ENCODE assay signal across 8 cellular contexts in the genomic region with DNA sequence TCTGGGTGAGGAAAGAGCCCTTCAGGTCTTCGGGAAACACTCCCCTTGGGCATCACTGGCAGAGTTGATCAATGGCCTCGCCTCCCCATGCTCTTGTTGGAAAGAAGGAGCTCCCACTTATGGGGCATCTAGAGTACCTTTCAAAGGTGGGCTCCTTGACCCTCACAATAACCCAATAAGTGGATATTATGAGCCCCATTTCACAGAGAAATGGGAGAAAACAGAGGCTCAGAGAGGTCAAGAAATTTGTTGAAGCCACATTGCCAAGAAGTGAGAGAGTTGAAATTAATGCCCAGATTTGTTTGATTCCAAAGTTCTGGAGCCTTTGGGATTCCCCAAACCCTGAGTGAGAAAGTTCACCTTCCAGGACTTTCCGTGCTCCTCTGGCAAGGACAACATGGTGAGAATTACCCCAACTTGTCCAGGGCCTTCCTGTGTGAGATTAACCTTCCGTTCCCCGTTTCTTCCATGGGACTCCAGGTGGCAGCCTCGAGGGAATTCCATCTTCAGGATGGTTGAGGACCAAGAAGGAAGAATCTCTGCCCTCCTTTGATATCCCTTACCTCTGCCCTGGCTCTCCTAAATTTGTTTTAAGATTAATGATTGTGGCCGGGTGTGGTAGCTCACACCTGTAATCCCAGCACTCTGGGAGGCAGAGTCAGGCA. TPM values are rescaled to one million over a fixed set of nuclear protein-coding genes. Genes with fewer than 3 reads are reported as not detected.
DNase-seq lines count a peak whose midpoint lies in the region; ATAC-seq and TF ChIP-seq lines count a peak whose summit lies in the region.
"Had no signal": no experiment of that assay in that cellular context is flagged by ENCODE, and none has a peak within 500 bp of the region (broad histone marks: within the 10 kb centered on the region; RNA-seq: fewer than 3 reads in every experiment).

No MANE protein-coding gene starts in this region.

- H3K36me3 ChIP-seq in HEK293 (ENCODE audit: control insufficient read depth in 2 of 2, insufficient read depth in 1 of 2, low read length in 2 of 2) (no peaks in the 10 kb centered on the region), iPS-15b (ENCODE audit: control insufficient read depth, insufficient read depth, low read length) (no peaks in the 10 kb centered on the region), smooth muscle cell (ENCODE audit: low read depth) (no peaks in the 10 kb centered on the region)

- no peaks in the 10 kb centered on the region for H3K9me3 Mint-ChIP-seq in activated B cell treated with CpG ODN at 0.5 μM for 24 hours
- H3K9me3 Mint-ChIP-seq: T-helper 1 cell treated with Interleukin-12 subunit alpha and Interleukin-12 subunit beta and Interleukin-4 antibody, amounts not matched to agents 30 μg/mL and 1 μg/mL, for 36 hours had no signal

- H3K79me2 ChIP-seq in smooth muscle cell (ENCODE audit: low read depth): no peaks in the 10 kb centered on the region

- 74% methylated on average over 7 of the region's 7 CpGs for WGBS in smooth muscle cell (ENCODE audit: low lambda C conversion rate)

- H3K4me1 Mint-ChIP-seq in activated B cell treated with CpG ODN at 0.5 μM for 24 hours: peaks cover 71% of the 10 kb centered on the region

- no peak for TF ChIP-seq CTCF in HEK293 (tag by site-specific recombination; IDR thresholded peaks at IDR 0.05)
- no peak for TF ChIP-seq CTCF in activated B cell treated with CpG ODN at 0.5 μM for 24 hours (IDR thresholded peaks at IDR 0.05)
- TF ChIP-seq CTCF in smooth muscle cell (IDR thresholded peaks at IDR 0.05; ENCODE audit: borderline replicate concordance, insufficient read depth, poor library complexity, severe bottlenecking): no peak

- H3K4me1 ChIP-seq in HEK293 (ENCODE audit: control insufficient read depth, insufficient read depth, low read length): peaks cover 14% of the 10 kb centered on the region
- H3K4me1 ChIP-seq in iPS-15b (ENCODE audit: control insufficient read depth, insufficient read depth, low read length): peaks cover 11% of the 10 kb centered on the region
- H3K4me1 ChIP-seq in smooth muscle cell (ENCODE audit: low read depth): peaks cover 29% of the 10 kb centered on the region

- H3K27me3 ChIP-seq in iPS-15b (ENCODE audit: control insufficient read depth, insufficient read depth, low read length) (peaks cover 10% of the 10 kb centered on the region), smooth muscle cell (ENCODE audit: low read depth) (no peaks in the 10 kb centered on the region)

- CTCF ChIA-PET in HEK293 (lab: Yijun Ruan, JAX) (interaction anchor here (0.6 to 2.0 kb wide), 10 partner anchors 14 to 496 kb away, joined by 3 to 8 read pairs (median 3); a partner anchor contains a TSS), activated B cell treated with CpG ODN at 0.5 μM for 24 hours (lab: Charles Lee) (interaction anchor here (0.6 to 2.3 kb wide), 4 partner anchors 30 to 335 kb away, joined by 4 to 7 read pairs (median 6); a partner anchor contains a TSS)

- no peak overlapping the region for H3K4me3 Mint-ChIP-seq in activated B cell treated with CpG ODN at 0.5 μM for 24 hours
- H3K4me3 Mint-ChIP-seq: T-helper 1 cell treated with Interleukin-12 subunit alpha and Interleukin-12 subunit beta and Interleukin-4 antibody, amounts not matched to agents 30 μg/mL and 1 μg/mL, for 36 hours had no signal

- no peak overlapping the region for H2AFZ ChIP-seq in smooth muscle cell (ENCODE audit: low read depth)

- H4K20me1 ChIP-seq in smooth muscle cell (ENCODE audit: low read depth): no peaks in the 10 kb centered on the region

- H3K27ac ChIP-seq in HEK293 (ENCODE audit: extremely low read depth, low read depth, low read length) (peak overlapping the region; percentile 79), smooth muscle cell (ENCODE audit: low read depth) (peak overlapping the region; percentile 28)

- H3K36me3 Mint-ChIP-seq in activated B cell treated with CpG ODN at 0.5 μM for 24 hours (ENCODE audit: low read depth): peaks cover 12% of the 10 kb centered on the region

- H3K4me3 ChIP-seq in HEK293 (ENCODE audit: low read depth, low read length) (no peak overlapping the region), iPS-15b (ENCODE audit: low read depth, low read length) (peak overlapping the region; percentile 38), smooth muscle cell (no peak overlapping the region)

- intact Hi-C loops in activated B cell treated with CpG ODN at 0.5 μM for 24 hours (cut with micrococcal nuclease): no loop called here

- peaks cover 30% of the 10 kb centered on the region for H3F3A ChIP-seq in smooth muscle cell (ENCODE audit: low read depth)

- H3K27me3 Mint-ChIP-seq in activated B cell treated with CpG ODN at 0.5 μM for 24 hours: no peaks in the 10 kb centered on the region

- DNase-seq in activated B cell treated with CpG ODN at 0.5 μM for 24 hours (no peak), smooth muscle cell (lab: John Stamatoyannopoulos, UW; ENCODE audit: unreplicated experiment) (no peak), GM03348 (ENCODE audit: low spot score) (no peak)

- no peak for ATAC-seq in activated B cell treated with CpG ODN at 0.5 μM for 24 hours (ENCODE audit: low read depth)
- ATAC-seq in HG02973 (IDR thresholded peaks at IDR 0.05; ENCODE audit: unreplicated experiment): no peak
- no peak for ATAC-seq in GM21717 (IDR thresholded peaks at IDR 0.05; ENCODE audit: unreplicated experiment)

- H3K9me3 ChIP-seq in HEK293 (ENCODE audit: control insufficient read depth, insufficient read depth, low read depth, low read length): no peaks in the 10 kb centered on the region
- H3K9me3 ChIP-seq in iPS-15b (ENCODE audit: control insufficient read depth, insufficient read depth, low read length): no peaks in the 10 kb centered on the region
- no peaks in the 10 kb centered on the region for H3K9me3 ChIP-seq in smooth muscle cell (replicated peaks; ENCODE audit: low read depth)

- peak overlapping the region; percentile 88 for H3K27ac Mint-ChIP-seq in activated B cell treated with CpG ODN at 0.5 μM for 24 hours
- H3K27ac Mint-ChIP-seq: T-helper 1 cell treated with Interleukin-12 subunit alpha and Interleukin-12 subunit beta and Interleukin-4 antibody, amounts not matched to agents 30 μg/mL and 1 μg/mL, for 36 hours had no signal

- POLR2A ChIA-PET in HEK293 (lab: Yijun Ruan, JAX) (interaction anchor here (0.5 to 2.6 kb wide), 11 partner anchors 14 to 278 kb away, joined by 3 to 30 read pairs (median 5); a partner anchor contains a TSS), activated B cell treated with CpG ODN at 0.5 μM for 24 hours (lab: Charles Lee) (interaction anchor here (0.5 to 3.9 kb wide), 12 partner anchors 9 to 138 kb away, joined by 3 to 48 read pairs (median 4); a partner anchor contains a TSS)

- H3K9ac ChIP-seq in iPS-15b (ENCODE audit: low read depth, low read length) (no peak overlapping the region), smooth muscle cell (ENCODE audit: low read depth) (no peak overlapping the region)

- no peak overlapping the region for H3K4me2 ChIP-seq in smooth muscle cell

TF ChIP-seq in HEK293, 187 proteins besides CTCF, POLR2A, EP300 and RAD21:
- TF ChIP-seq IKZF3 (tag by site-specific recombination; IDR thresholded peaks at IDR 0.05) (0 out of 2 replicates have a peak, but pooled peaks have one; percentile 35), ZNF146 (tag by site-specific recombination; IDR thresholded peaks at IDR 0.05) (no peak), ZNF529 (tag by site-specific recombination; IDR thresholded peaks at IDR 0.05; ENCODE audit: insufficient replicate concordance) (no peak), MEIS1 (CRISPR knock-in tag; IDR thresholded peaks at IDR 0.05; ENCODE audit: borderline replicate concordance) (no peak)
- TF ChIP-seq, protein P1, sequence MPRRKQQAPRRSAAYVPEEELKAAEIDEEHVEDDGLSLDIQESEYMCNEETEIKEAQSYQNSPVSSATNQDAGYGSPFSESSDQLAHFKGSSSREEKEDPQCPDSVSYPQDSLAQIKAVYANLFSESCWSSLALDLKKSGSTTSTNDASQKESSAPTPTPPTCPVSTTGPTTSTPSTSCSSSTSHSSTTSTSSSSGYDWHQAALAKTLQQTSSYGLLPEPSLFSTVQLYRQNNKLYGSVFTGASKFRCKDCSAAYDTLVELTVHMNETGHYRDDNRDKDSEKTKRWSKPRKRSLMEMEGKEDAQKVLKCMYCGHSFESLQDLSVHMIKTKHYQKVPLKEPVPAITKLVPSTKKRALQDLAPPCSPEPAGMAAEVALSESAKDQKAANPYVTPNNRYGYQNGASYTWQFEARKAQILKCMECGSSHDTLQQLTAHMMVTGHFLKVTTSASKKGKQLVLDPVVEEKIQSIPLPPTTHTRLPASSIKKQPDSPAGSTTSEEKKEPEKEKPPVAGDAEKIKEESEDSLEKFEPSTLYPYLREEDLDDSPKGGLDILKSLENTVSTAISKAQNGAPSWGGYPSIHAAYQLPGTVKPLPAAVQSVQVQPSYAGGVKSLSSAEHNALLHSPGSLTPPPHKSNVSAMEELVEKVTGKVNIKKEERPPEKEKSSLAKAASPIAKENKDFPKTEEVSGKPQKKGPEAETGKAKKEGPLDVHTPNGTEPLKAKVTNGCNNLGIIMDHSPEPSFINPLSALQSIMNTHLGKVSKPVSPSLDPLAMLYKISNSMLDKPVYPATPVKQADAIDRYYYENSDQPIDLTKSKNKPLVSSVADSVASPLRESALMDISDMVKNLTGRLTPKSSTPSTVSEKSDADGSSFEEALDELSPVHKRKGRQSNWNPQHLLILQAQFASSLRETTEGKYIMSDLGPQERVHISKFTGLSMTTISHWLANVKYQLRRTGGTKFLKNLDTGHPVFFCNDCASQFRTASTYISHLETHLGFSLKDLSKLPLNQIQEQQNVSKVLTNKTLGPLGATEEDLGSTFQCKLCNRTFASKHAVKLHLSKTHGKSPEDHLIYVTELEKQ (tag by site-specific recombination; IDR thresholded peaks at IDR 0.05; ENCODE audit: borderline replicate concordance): no peak

RNA-seq across cellular contexts. Expression of a gene that starts 7.5 kb away (rescaled TPM):
- total RNA-seq in activated B cell treated with CpG ODN at 0.5 μM for 24 hours (342 and 345 TPM in 2 replicates), smooth muscle cell (172 and 176 TPM in 2 replicates)
- 87.5 and 122 TPM in 2 replicates for polyA plus RNA-seq in smooth muscle cell

RNA-seq across cellular contexts. Expression of a gene that starts 21.1 kb away (rescaled TPM):
- total RNA-seq in activated B cell treated with CpG ODN at 0.5 μM for 24 hours (27.7 and 30.4 TPM in 2 replicates), smooth muscle cell (2.0 and 4.4 TPM in 2 replicates)
- 1.3 and 1.8 TPM in 2 replicates for polyA plus RNA-seq in smooth muscle cell

RNA-seq across cellular contexts. Expression of a gene that starts 32.6 kb away (rescaled TPM):
- total RNA-seq in activated B cell treated with CpG ODN at 0.5 μM for 24 hours (5.4 and 7.7 TPM in 2 replicates), smooth muscle cell (not detected in 2 replicates)
- 0.82 TPM in 1 of 2 replicates, not detected in the other for polyA plus RNA-seq in smooth muscle cell

RNA-seq across cellular contexts. Expression of a gene that starts 46.6 kb away (rescaled TPM):
- total RNA-seq in activated B cell treated with CpG ODN at 0.5 μM for 24 hours (114 and 121 TPM in 2 replicates), smooth muscle cell (29.7 and 41.9 TPM in 2 replicates)
- polyA plus RNA-seq in smooth muscle cell: 23.6 and 30.4 TPM in 2 replicates

RNA-seq across cellular contexts. Expression of a gene that starts 48.3 kb away (rescaled TPM):
- 31.6 and 39.2 TPM in 2 replicates for total RNA-seq in activated B cell treated with CpG ODN at 0.5 μM for 24 hours
- 24.8 and 45.0 TPM in 2 replicates for total RNA-seq in smooth muscle cell
- polyA plus RNA-seq in smooth muscle cell: 27.0 and 33.5 TPM in 2 replicates
